ENCODE assay signal across 1 cellular context in genomic region chr20:35757098-35757705, GRCh38.
A peak's percentile ranks its signal among the peaks of the same experiment; 100 is the strongest.
TF ChIP-seq lines count a peak whose summit lies in the region.

No MANE protein-coding gene starts in this region.

TF ChIP-seq in HepG2, 621 proteins besides CTCF, POLR2A, EP300 and RAD21:
- TF ChIP-seq PBX2 (CRISPR knock-in tag; IDR thresholded peaks at IDR 0.05) (peak; percentile 66; the same call in 1 of the 2 replicates), SP2 (CRISPR knock-in tag; IDR thresholded peaks at IDR 0.05) (no peak)
